8 cellular contexts compared by ENCODE assay signal in genomic region chr9:99237849-99238248, GRCh38. TPM values are rescaled to one million over a fixed set of nuclear protein-coding genes. Genes with fewer than 3 reads are reported as not detected.
A peak's percentile ranks its signal among the peaks of the same experiment; 100 is the strongest.
DNase-seq lines count a peak whose midpoint lies in the region; ATAC-seq, FAIRE-seq and TF ChIP-seq lines count a peak whose summit lies in the region.
"Not testable (repeated sequence)": the region's sequence is repeated elsewhere in the genome, so short reads cannot be mapped to it uniquely, and the experiment has no call there.

No MANE protein-coding gene starts in this region.

- not testable (repeated sequence) for TF ChIP-seq POLR2A in K562 (conservative IDR thresholded peaks at IDR 0.05)

- POLR2A ChIA-PET in Caco-2 (lab: Charles Lee); K562 (lab: Yijun Ruan, JAX): not testable (repeated sequence)
- POLR2A ChIA-PET in OCI-LY7 (lab: Charles Lee): interaction anchor here (2.1 to 2.3 kb wide), 2 partner anchors 15 to 21 kb away, joined by 7 to 9 read pairs; no protein-coding TSS in a partner anchor

- H3K27ac ChIP-seq in KMS-11: peak overlapping the region; percentile 86; the same call in 1 of the 2 replicates
- peak overlapping the region; percentile 99 for H3K27ac ChIP-seq in OCI-LY7 (ENCODE audit: low read depth, low read length, poor library complexity, severe bottlenecking)
- H3K27ac ChIP-seq in K562 (ENCODE audit: extremely low read depth, low read depth, low read length): not testable (repeated sequence)

- not testable (repeated sequence) for FAIRE-seq in K562 (lab: Jason Lieb, UNC)

- H3K36me3 ChIP-seq in Caco-2 (ENCODE audit: control insufficient read depth, insufficient read depth, low read length); KMS-11 (ENCODE audit: insufficient read depth); K562 (ENCODE audit: control insufficient read depth, insufficient read depth, low read length): not testable (repeated sequence)
- H3K36me3 ChIP-seq in OCI-LY7 (ENCODE audit: insufficient read depth, low read length): peaks cover 38% of the 10 kb centered on the region

- not testable (repeated sequence) for ATAC-seq in K562; memory B cell (ENCODE audit: low read depth); stimulated activated naive B cell treated with anti-CD40 and anti-IgM and Interleukin-4, amounts not matched to agents 10 μg/mL and 1 μg/mL and 100 μg/mL, for 72 hours (replicated peaks)

- not testable (repeated sequence) for H3K9me3 ChIP-seq in Caco-2; K562 (replicated peaks; ENCODE audit: control insufficient read depth, insufficient read depth, low read depth, low read length)
- H3K9me3 ChIP-seq in OCI-LY7 (ENCODE audit: low read length): peaks cover 22% of the 10 kb centered on the region

- not testable (repeated sequence) for TF ChIP-seq EP300 in K562 (IDR thresholded peaks at IDR 0.05; ENCODE audit: low read length)

- CTCF ChIA-PET in Caco-2 (lab: Charles Lee); OCI-LY7 (lab: Charles Lee; ENCODE audit: unreplicated experiment); K562 (lab: Yijun Ruan, JAX; ENCODE audit: low intra/inter-chr PET ratio): not testable (repeated sequence)

- H3K79me2 ChIP-seq in KMS-11 (ENCODE audit: insufficient read depth, low read depth); OCI-LY7 (ENCODE audit: insufficient read depth, low read depth, low read length); K562 (ENCODE audit: control insufficient read depth, insufficient read depth, low read length): not testable (repeated sequence)

- H3K4me1 ChIP-seq in Caco-2 (peaks cover 17% of the 10 kb centered on the region), KMS-11 (ENCODE audit: low read depth, poor library complexity, severe bottlenecking) (peaks cover 72% of the 10 kb centered on the region), OCI-LY7 (ENCODE audit: insufficient read depth, low read length, poor library complexity, severe bottlenecking) (peaks cover 88% of the 10 kb centered on the region)
- H3K4me1 ChIP-seq in K562 (replicated peaks in 1 of 2; ENCODE audit: control insufficient read depth in 2 of 2, insufficient read depth in 2 of 2, low read length in 2 of 2): not testable (repeated sequence)

- H3K9ac ChIP-seq in KMS-11; K562 (ENCODE audit: insufficient read depth in 1 of 2, low read depth in 2 of 2, low read length in 2 of 2): not testable (repeated sequence)

- not testable (repeated sequence) for H4K20me1 ChIP-seq in KMS-11 (ENCODE audit: insufficient read depth); OCI-LY7 (ENCODE audit: insufficient read depth, low read length); K562 (replicated peaks; ENCODE audit: control insufficient read depth, insufficient read depth, low read length)

- TF ChIP-seq CTCF in Caco-2 (IDR thresholded peaks at IDR 0.05; ENCODE audit: insufficient read depth in 1 of 2, low read depth in 1 of 2, low read length in 1 of 2, severe bottlenecking in 1 of 2, unreplicated experiment in 1 of 2); KMS-11 (conservative IDR thresholded peaks at IDR 0.05; ENCODE audit: low read depth, low read length); OCI-LY7 (conservative IDR thresholded peaks at IDR 0.05; ENCODE audit: low read length); K562 (IDR thresholded peaks at IDR 0.05 in 2 of 3, conservative IDR thresholded peaks at IDR 0.05 in 1 of 3; ENCODE audit: insufficient read depth in 2 of 3, low read depth in 1 of 3, low read length in 3 of 3); progenitor cell of endocrine pancreas (IDR thresholded peaks at IDR 0.05; ENCODE audit: unreplicated experiment): not testable (repeated sequence)

- intact Hi-C loops in Caco-2 (cut with micrococcal nuclease; ENCODE audit: unreplicated experiment); K562 (cut with micrococcal nuclease): not testable (repeated sequence)
- intact Hi-C loops in OCI-LY7 (cut with micrococcal nuclease; ENCODE audit: unreplicated experiment): loop anchor here (5.0 to 10.0 kb wide), 2 partner anchors 116 to 1313 kb away; partner anchors contain the start of gene TRMO
- intact Hi-C loops in activated T-helper 1 cell treated with anti-CD3 and anti-CD28 coated beads, Interleukin-12 subunit alpha, Interleukin-12 subunit beta, Interleukin-2, Interleukin-4 antibody, amounts not matched to agents 30 ng/mL and 10 ng/mL and 1 ng/mL, durations not matched to agents 14 hours and 24 hours and 36 hours (cut with micrococcal nuclease): loop anchor here (5.0 kb wide), 1 partner anchor 56 kb away; no protein-coding TSS in a partner anchor

- not testable (repeated sequence) for H3K9me2 ChIP-seq in OCI-LY7 (ENCODE audit: insufficient read depth, low read length)

- not testable (repeated sequence) for H3K9me3 Mint-ChIP-seq in Caco-2 (ENCODE audit: unreplicated experiment); activated T-helper 1 cell treated with anti-CD3 and anti-CD28 coated beads, Interleukin-12 subunit alpha, Interleukin-12 subunit beta, Interleukin-2, Interleukin-4 antibody, amounts not matched to agents 30 ng/mL and 10 ng/mL and 1 ng/mL, durations not matched to agents 14 hours and 24 hours and 36 hours; memory B cell; progenitor cell of endocrine pancreas (ENCODE audit: low read depth); stimulated activated naive B cell treated with anti-CD40 and anti-IgM and Interleukin-4, amounts not matched to agents 10 μg/mL and 1 μg/mL and 100 μg/mL, for 72 hours

- peak overlapping the region; percentile 14 for H3K4me3 Mint-ChIP-seq in Caco-2 (ENCODE audit: unreplicated experiment)
- not testable (repeated sequence) for H3K4me3 Mint-ChIP-seq in activated T-helper 1 cell treated with anti-CD3 and anti-CD28 coated beads, Interleukin-12 subunit alpha, Interleukin-12 subunit beta, Interleukin-2, Interleukin-4 antibody, amounts not matched to agents 30 ng/mL and 10 ng/mL and 1 ng/mL, durations not matched to agents 14 hours and 24 hours and 36 hours; memory B cell; progenitor cell of endocrine pancreas (ENCODE audit: low read depth)
- peak overlapping the region in 1 of 2 donors; percentile 39 for H3K4me3 Mint-ChIP-seq in stimulated activated naive B cell treated with anti-CD40 and anti-IgM and Interleukin-4, amounts not matched to agents 10 μg/mL and 1 μg/mL and 100 μg/mL, for 72 hours

- H3K27me3 Mint-ChIP-seq in Caco-2 (ENCODE audit: insufficient read depth, unreplicated experiment); activated T-helper 1 cell treated with anti-CD3 and anti-CD28 coated beads, Interleukin-12 subunit alpha, Interleukin-12 subunit beta, Interleukin-2, Interleukin-4 antibody, amounts not matched to agents 30 ng/mL and 10 ng/mL and 1 ng/mL, durations not matched to agents 14 hours and 24 hours and 36 hours (ENCODE audit: insufficient read depth); memory B cell; progenitor cell of endocrine pancreas; stimulated activated naive B cell treated with anti-CD40 and anti-IgM and Interleukin-4, amounts not matched to agents 10 μg/mL and 1 μg/mL and 100 μg/mL, for 72 hours: not testable (repeated sequence)

- not testable (repeated sequence) for DNase-seq in Caco-2; OCI-LY7 (ENCODE audit: low spot score); activated T-helper 1 cell treated with anti-CD3 and anti-CD28 coated beads, Interleukin-12 subunit alpha, Interleukin-12 subunit beta, Interleukin-2, Interleukin-4 antibody, amounts not matched to agents 30 ng/mL and 10 ng/mL and 1 ng/mL, durations not matched to agents 14 hours and 24 hours and 36 hours (ENCODE audit: low spot score); K562 (ENCODE audit: extremely low read depth in 1 of 4, low spot score in 3 of 4); memory B cell (ENCODE audit: low spot score in 2 of 2); progenitor cell of endocrine pancreas (ENCODE audit: low spot score, unreplicated experiment); stimulated activated naive B cell treated with anti-CD40 and anti-IgM and Interleukin-4, amounts not matched to agents 10 μg/mL and 1 μg/mL and 100 μg/mL, for 72 hours

- H3K4me1 Mint-ChIP-seq in Caco-2 (ENCODE audit: low read depth, unreplicated experiment): not testable (repeated sequence)
- H3K4me1 Mint-ChIP-seq in activated T-helper 1 cell treated with anti-CD3 and anti-CD28 coated beads, Interleukin-12 subunit alpha, Interleukin-12 subunit beta, Interleukin-2, Interleukin-4 antibody, amounts not matched to agents 30 ng/mL and 10 ng/mL and 1 ng/mL, durations not matched to agents 14 hours and 24 hours and 36 hours (ENCODE audit: low read depth): peaks cover 53% of the 10 kb centered on the region
- H3K4me1 Mint-ChIP-seq in memory B cell: peaks cover 22% of the 10 kb centered on the region
- peaks cover 12% of the 10 kb centered on the region for H3K4me1 Mint-ChIP-seq in progenitor cell of endocrine pancreas (ENCODE audit: low read depth)
- peaks cover 51 to 74% of the 10 kb centered on the region in 2 donors for H3K4me1 Mint-ChIP-seq in stimulated activated naive B cell treated with anti-CD40 and anti-IgM and Interleukin-4, amounts not matched to agents 10 μg/mL and 1 μg/mL and 100 μg/mL, for 72 hours

- not testable (repeated sequence) for BruUV-seq in Caco-2 (replicated peaks; lab: Mats Ljungman, UMichigan); OCI-LY7 (replicated peaks; lab: Mats Ljungman, UMichigan); K562 (replicated peaks; lab: Mats Ljungman, UMichigan)

- peak overlapping the region; percentile 79; the same call in 1 of the 2 replicates for H3K4me2 ChIP-seq in KMS-11
- peak overlapping the region; percentile 87; the same call in 1 of the 2 replicates for H3K4me2 ChIP-seq in OCI-LY7 (ENCODE audit: low read length)
- not testable (repeated sequence) for H3K4me2 ChIP-seq in K562 (ENCODE audit: insufficient read depth, low read length)

- not testable (repeated sequence) for TF ChIP-seq RAD21 in K562 (CRISPR knock-in tag; conservative IDR thresholded peaks at IDR 0.05 in 1 of 2, IDR thresholded peaks at IDR 0.05 in 1 of 2)

- in situ Hi-C loops in K562 (cut with MboI): not testable (repeated sequence)

- not testable (repeated sequence) for H3K4me3 ChIP-seq in Caco-2 (ENCODE audit: low read depth, low read length); KMS-11 (IDR thresholded peaks at IDR 0.05; ENCODE audit: insufficient read depth, low read depth, low read length); K562
- peak overlapping the region; percentile 47 for H3K4me3 ChIP-seq in OCI-LY7 (ENCODE audit: low read depth, low read length, poor library complexity, severe bottlenecking)

- 41% methylated on average over 4 of the region's 4 CpGs for WGBS in K562 (ENCODE audit: insufficient coverage, low coverage, missing lambda C conversion rate)

- H2AFZ ChIP-seq in KMS-11 (ENCODE audit: low read depth); OCI-LY7 (ENCODE audit: low read length); K562 (ENCODE audit: low read depth, low read length): not testable (repeated sequence)

- H3K27ac Mint-ChIP-seq in Caco-2 (ENCODE audit: unreplicated experiment): peak overlapping the region; percentile 47
- H3K27ac Mint-ChIP-seq in activated T-helper 1 cell treated with anti-CD3 and anti-CD28 coated beads, Interleukin-12 subunit alpha, Interleukin-12 subunit beta, Interleukin-2, Interleukin-4 antibody, amounts not matched to agents 30 ng/mL and 10 ng/mL and 1 ng/mL, durations not matched to agents 14 hours and 24 hours and 36 hours: peak overlapping the region; percentile 16
- peak overlapping the region; percentile 98 for H3K27ac Mint-ChIP-seq in memory B cell
- H3K27ac Mint-ChIP-seq in progenitor cell of endocrine pancreas: peak overlapping the region; percentile 79
- peak overlapping the region; percentile 98 for H3K27ac Mint-ChIP-seq in stimulated activated naive B cell treated with anti-CD40 and anti-IgM and Interleukin-4, amounts not matched to agents 10 μg/mL and 1 μg/mL and 100 μg/mL, for 72 hours

- not testable (repeated sequence) for H3K27me3 ChIP-seq in Caco-2 (replicated peaks; ENCODE audit: control insufficient read depth, insufficient read depth, low read length); KMS-11 (ENCODE audit: insufficient read depth, low read depth); K562 (ENCODE audit: control insufficient read depth in 2 of 2, insufficient read depth in 2 of 2, low read length in 2 of 2)

- H3K9me1 ChIP-seq in K562 (ENCODE audit: control insufficient read depth, insufficient read depth, low read length): not testable (repeated sequence)

- not testable (repeated sequence) for H3K36me3 Mint-ChIP-seq in Caco-2 (ENCODE audit: insufficient read depth, unreplicated experiment); memory B cell
- H3K36me3 Mint-ChIP-seq in activated T-helper 1 cell treated with anti-CD3 and anti-CD28 coated beads, Interleukin-12 subunit alpha, Interleukin-12 subunit beta, Interleukin-2, Interleukin-4 antibody, amounts not matched to agents 30 ng/mL and 10 ng/mL and 1 ng/mL, durations not matched to agents 14 hours and 24 hours and 36 hours (ENCODE audit: low read depth): peaks cover 44% of the 10 kb centered on the region
- peaks cover 18% of the 10 kb centered on the region for H3K36me3 Mint-ChIP-seq in progenitor cell of endocrine pancreas (ENCODE audit: insufficient read depth)
- peaks cover 36 to 64% of the 10 kb centered on the region in 2 donors for H3K36me3 Mint-ChIP-seq in stimulated activated naive B cell treated with anti-CD40 and anti-IgM and Interleukin-4, amounts not matched to agents 10 μg/mL and 1 μg/mL and 100 μg/mL, for 72 hours

RNA-seq across cellular contexts. Expression of gene SEC61B, which starts 15.8 kb away (rescaled TPM):
- total RNA-seq in Caco-2 (2022) (167 and 170 TPM in 2 replicates), OCI-LY7 (2022) (234 and 279 TPM in 2 replicates), K562 (2014; rRNA removed) (147 and 158 TPM in 2 replicates), K562 (2014; rRNA removed; fragmentation: Illumina TruSeq; extraction: Trizol) (166 and 177 TPM in 2 replicates), K562 (2015; rRNA removed; fragmentation: Illumina TruSeq; extraction: Trizol) (218 and 221 TPM in 2 replicates), K562 (2021) (172 and 185 TPM in 2 replicates), progenitor cell of endocrine pancreas (153 and 163 TPM in 2 replicates)
- 97.5 and 106 TPM in 2 replicates for total RNA-seq in OCI-LY7 (2014; rRNA removed; shearing (Covaris generic))
- total RNA-seq in activated T-helper 1 cell treated with anti-CD3 and anti-CD28 coated beads, Interleukin-12 subunit alpha, Interleukin-12 subunit beta, Interleukin-2, Interleukin-4 antibody, amounts not matched to agents 30 ng/mL and 10 ng/mL and 1 ng/mL, durations not matched to agents 14 hours and 24 hours and 36 hours: 180 and 184 TPM in 2 replicates
- total RNA-seq in K562 (2011; cell fraction: chromatin; rRNA removed; ENCODE audit: low replicate concordance): 18.6 and 28.3 TPM in 2 replicates
- 17.2 and 19.5 TPM in 2 replicates for total RNA-seq in K562 (2011; cell fraction: nucleolus; rRNA removed)
- 33.0 and 51.6 TPM in 2 replicates for total RNA-seq in K562 (2011; cell fraction: nucleoplasm; rRNA removed)
- polyA plus RNA-seq in K562 (2011; rRNA removed) (168 and 177 TPM in 2 replicates), K562 (2014; fragmentation: Illumina TruSeq; extraction: Trizol) (214 and 271 TPM in 2 replicates), K562 (2014; fragmentation: Nextera tagmentation; extraction: Ambion mirVana) (100 to 1,000 TPM in 1 of 2 experiments, 10 to 100 TPM in 1; 57.8 to 107 TPM), K562 (2014; rRNA removed) (213 and 262 TPM in 2 replicates)
- 277 and 293 TPM in 2 replicates for polyA plus RNA-seq in K562 (2011; cell fraction: cytosol; rRNA removed)
- polyA plus RNA-seq in K562 (2011; cell fraction: nucleus; rRNA removed): 65.7 and 84.3 TPM in 2 replicates
- polyA plus RNA-seq in K562 (2012): 336 and 342 TPM in 2 replicates
- polyA minus RNA-seq in K562 (2011; rRNA and poly(A)+ RNA removed): 64.2 and 69.9 TPM in 2 replicates
- polyA minus RNA-seq in K562 (2011; cell fraction: cytosol; rRNA and poly(A)+ RNA removed): 23.0 and 34.8 TPM in 2 replicates
- polyA minus RNA-seq in K562 (2011; cell fraction: nucleus; rRNA and poly(A)+ RNA removed): 16.8 and 28.4 TPM in 2 replicates

RNA-seq across cellular contexts. Expression of gene ALG2, which starts 16.1 kb away (rescaled TPM):
- 37.9 and 39.8 TPM in 2 replicates for total RNA-seq in Caco-2 (2022)
- total RNA-seq in OCI-LY7 (2014; rRNA removed; shearing (Covaris generic)): 22.2 and 26.5 TPM in 2 replicates
- total RNA-seq in OCI-LY7 (2022): 35.2 and 35.3 TPM in 2 replicates
- total RNA-seq in activated T-helper 1 cell treated with anti-CD3 and anti-CD28 coated beads, Interleukin-12 subunit alpha, Interleukin-12 subunit beta, Interleukin-2, Interleukin-4 antibody, amounts not matched to agents 30 ng/mL and 10 ng/mL and 1 ng/mL, durations not matched to agents 14 hours and 24 hours and 36 hours: 37.6 and 39.7 TPM in 2 replicates
- 32.6 and 41.8 TPM in 2 replicates for total RNA-seq in K562 (2011; cell fraction: chromatin; rRNA removed; ENCODE audit: low replicate concordance)
- total RNA-seq in K562 (2011; cell fraction: nucleolus; rRNA removed): 42.9 and 43.7 TPM in 2 replicates
- 40.1 and 41.9 TPM in 2 replicates for total RNA-seq in K562 (2011; cell fraction: nucleoplasm; rRNA removed)
- 17.8 and 20.6 TPM in 2 replicates for total RNA-seq in K562 (2014; rRNA removed)
- total RNA-seq in K562 (2014; rRNA removed; fragmentation: Illumina TruSeq; extraction: Trizol): 24.3 and 24.7 TPM in 2 replicates
- 23.8 and 25.2 TPM in 2 replicates for total RNA-seq in K562 (2015; rRNA removed; fragmentation: Illumina TruSeq; extraction: Trizol)
- 17.2 and 18.2 TPM in 2 replicates for total RNA-seq in K562 (2021)
- polyA plus RNA-seq in K562 (2011; rRNA removed): 41.9 and 44.4 TPM in 2 replicates
- 25.6 and 30.4 TPM in 2 replicates for polyA plus RNA-seq in K562 (2011; cell fraction: cytosol; rRNA removed)
- 34.9 and 41.2 TPM in 2 replicates for polyA plus RNA-seq in K562 (2011; cell fraction: nucleus; rRNA removed)
- polyA plus RNA-seq in K562 (2012): 15.8 and 24.9 TPM in 2 replicates
- 23.7 and 28.7 TPM in 2 replicates for polyA plus RNA-seq in K562 (2014; fragmentation: Illumina TruSeq; extraction: Trizol)
- polyA plus RNA-seq in K562 (2014; fragmentation: Nextera tagmentation; extraction: Ambion mirVana): 1 to 10 TPM; 4.9 to 7.3 TPM
- 18.1 and 20.2 TPM in 2 replicates for polyA plus RNA-seq in K562 (2014; rRNA removed)
- polyA minus RNA-seq in K562 (2011; rRNA and poly(A)+ RNA removed): 27.3 and 28.5 TPM in 2 replicates
- polyA minus RNA-seq in K562 (2011; cell fraction: cytosol; rRNA and poly(A)+ RNA removed): 11.8 and 12.3 TPM in 2 replicates
- polyA minus RNA-seq in K562 (2011; cell fraction: nucleus; rRNA and poly(A)+ RNA removed): 13.5 and 24.4 TPM in 2 replicates
- total RNA-seq in progenitor cell of endocrine pancreas: 39.0 and 39.2 TPM in 2 replicates

Comparison
In these comparisons a context has a peak if more than half of its experiments do, and no peak if none do; other contexts are left out.
1. H3K27ac Mint-ChIP-seq: peak in every context shown above with its lines; median percentile 98 in memory B cell; 98 in stimulated activated naive B cell treated with anti-CD40 and anti-IgM and Interleukin-4, amounts not matched to agents 10 μg/mL and 1 μg/mL and 100 μg/mL, for 72 hours; 79 in progenitor cell of endocrine pancreas; 47 in Caco-2; 16 in activated T-helper 1 cell treated with anti-CD3 and anti-CD28 coated beads, Interleukin-12 subunit alpha, Interleukin-12 subunit beta, Interleukin-2, Interleukin-4 antibody, amounts not matched to agents 30 ng/mL and 10 ng/mL and 1 ng/mL, durations not matched to agents 14 hours and 24 hours and 36 hours.